ENCODE assay signal across 1 cellular context in genomic region chr18:44765451-44765850, GRCh38.
TF ChIP-seq lines count a peak whose summit lies in the region.

No MANE protein-coding gene starts in this region.

TF ChIP-seq in GM23338, 12 proteins besides CTCF, POLR2A, EP300 and RAD21 (continued from another document):
- no peak for TF ChIP-seq ZNF462 (CRISPR knock-in tag; IDR thresholded peaks at IDR 0.05)
- TF ChIP-seq JUNB (IDR thresholded peaks at IDR 0.05; ENCODE audit: unreplicated experiment) = no peak
- TF ChIP-seq ZNF114 (CRISPR knock-in tag; IDR thresholded peaks at IDR 0.05) = no peak
- TF ChIP-seq NANOG (IDR thresholded peaks at IDR 0.05; ENCODE audit: borderline replicate concordance) = no peak
- no peak for TF ChIP-seq STAT1 (IDR thresholded peaks at IDR 0.05; ENCODE audit: unreplicated experiment)
TF ChIP-seq in GM23338: peak in this region for 0.
